12 cellular contexts compared by ENCODE assay signal in the genomic region with DNA sequence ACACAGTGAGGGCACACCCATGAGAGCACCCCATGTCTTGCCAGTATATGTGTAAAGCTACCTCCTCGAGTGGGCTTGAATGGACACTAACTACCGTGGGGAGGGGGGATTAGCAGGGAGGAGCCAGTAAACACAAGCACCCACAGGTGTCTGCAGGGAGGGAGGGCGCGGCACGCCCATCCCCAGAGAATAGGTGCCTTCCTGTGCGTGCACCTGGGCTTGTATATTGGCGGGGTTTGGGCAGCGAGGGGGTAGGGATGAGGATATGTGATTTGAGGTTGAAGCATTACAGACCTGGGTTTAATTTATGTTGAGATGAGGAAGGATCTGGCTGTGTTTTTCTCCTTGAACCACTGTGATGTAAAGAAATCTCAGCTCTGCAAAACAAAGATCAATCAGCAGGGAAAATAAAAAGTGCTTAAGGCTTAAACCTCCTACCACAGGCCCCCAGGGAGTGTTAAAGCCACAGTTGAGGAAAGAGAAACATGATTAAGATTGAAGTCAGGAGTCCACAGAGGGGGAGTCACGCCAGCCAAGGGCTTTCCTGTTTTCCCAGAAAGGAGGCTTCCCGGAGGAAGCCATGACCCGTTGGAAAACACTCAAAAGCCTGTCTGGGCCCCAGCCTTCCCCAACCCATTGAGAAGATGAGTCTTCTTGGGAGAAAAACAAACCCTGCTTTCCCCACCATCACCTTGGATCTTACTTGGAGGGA.
DNase-seq lines count a peak whose midpoint lies in the region; ATAC-seq and TF ChIP-seq lines count a peak whose summit lies in the region.
"Had no signal": no experiment of that assay in that cellular context is flagged by ENCODE, and none has a peak within 500 bp of the region (broad histone marks: within the 10 kb centered on the region; RNA-seq: fewer than 3 reads in every experiment).

No MANE protein-coding gene starts in this region.

- peaks cover 7% of the 10 kb centered on the region for H3F3A ChIP-seq in neural progenitor cell (ENCODE audit: low read depth)

- peak; percentile 57 for DNase-seq in DMS153 treated with DMSO at 0.1 percent for 48 hours (lab: John Stamatoyannopoulos, UW; ENCODE audit: unreplicated experiment)
- DNase-seq in LHCN-M2 (ENCODE audit: low read depth), result peak; percentile 86
- peak; percentile 77 for DNase-seq in dermis blood vessel endothelial cell
- DNase-seq in neural progenitor cell (ENCODE audit: low spot score), result no peak
- DNase-seq in A673 (ENCODE audit: low spot score), result no peak
- DNase-seq in ureter (ENCODE audit: low spot score), result no peak
- DNase-seq in neuronal stem cell (ENCODE audit: low spot score), result no peak
- DNase-seq: activated gamma-delta T cell, heart left ventricle, nucleus accumbens had no signal

- H3K4me2 ChIP-seq in neural progenitor cell, result no peak overlapping the region
- H3K4me2 ChIP-seq in neuronal stem cell (ENCODE audit: insufficient read depth, low read length, poor library complexity, severe bottlenecking), result no peak overlapping the region

- H3K27ac ChIP-seq in neural progenitor cell (no peak overlapping the region), A673 (ENCODE audit: low read depth, low read length, poor library complexity, severe bottlenecking) (no peak overlapping the region), neuronal stem cell (replicated peaks; ENCODE audit: low read length) (no peak overlapping the region)
- H3K27ac ChIP-seq: heart left ventricle, HL-60 had no signal

- H3K36me3 Mint-ChIP-seq in neural progenitor cell, result no peaks in the 10 kb centered on the region

- intact Hi-C loops in A673 (cut with micrococcal nuclease; ENCODE audit: unreplicated experiment), result no loop called here

- H3K36me3 ChIP-seq in neural progenitor cell (no peaks in the 10 kb centered on the region), A673 (ENCODE audit: insufficient read depth, low read length, poor library complexity, severe bottlenecking) (no peaks in the 10 kb centered on the region), neuronal stem cell (replicated peaks in 1 of 2; ENCODE audit: control insufficient read depth in 2 of 2, insufficient read depth in 2 of 2, low read length in 2 of 2) (no peaks in the 10 kb centered on the region)
- H3K36me3 ChIP-seq: heart left ventricle had no signal

- no peak overlapping the region for H4K91ac ChIP-seq in neuronal stem cell (ENCODE audit: low read depth, low read length, poor library complexity)

- no peaks in the 10 kb centered on the region for H4K20me1 ChIP-seq in neural progenitor cell (ENCODE audit: low read depth)

- H4K8ac ChIP-seq in neuronal stem cell (ENCODE audit: low read depth, low read length), result no peak overlapping the region

- H2BK120ac ChIP-seq in neuronal stem cell (ENCODE audit: low read depth, low read length), result no peak overlapping the region

- TF ChIP-seq CTCF in neural progenitor cell (IDR thresholded peaks at IDR 0.05), result no peak
- TF ChIP-seq CTCF in A673 (conservative IDR thresholded peaks at IDR 0.05; ENCODE audit: low read depth, low read length), result no peak

- no peak overlapping the region for H2BK12ac ChIP-seq in neuronal stem cell (ENCODE audit: low read length)

- no peak overlapping the region for H3K14ac ChIP-seq in neuronal stem cell (ENCODE audit: low read length)

- H2AFZ ChIP-seq in neural progenitor cell (replicated peaks) (peak overlapping the region; percentile 42), neuronal stem cell (ENCODE audit: low read length) (no peak overlapping the region)

- H2BK15ac ChIP-seq in neuronal stem cell (ENCODE audit: low read length), result no peak overlapping the region

- no TSS peak for BruUV-seq in A673 (replicated peaks; lab: Mats Ljungman, UMichigan)

- H3K4me1 ChIP-seq in neural progenitor cell (peaks cover 17% of the 10 kb centered on the region), A673 (ENCODE audit: insufficient read depth, low read length, poor library complexity, severe bottlenecking) (no peaks in the 10 kb centered on the region), neuronal stem cell (ENCODE audit: control insufficient read depth in 2 of 2, insufficient read depth in 1 of 2, low read depth in 1 of 2, low read length in 2 of 2) (peaks cover 0 to 3% of the 10 kb centered on the region in 2 donors)

- H3K4me1 Mint-ChIP-seq in neural progenitor cell, result peaks cover 22% of the 10 kb centered on the region

- H3K27me3 ChIP-seq in neural progenitor cell (peaks cover 78% of the 10 kb centered on the region), A673 (replicated peaks; ENCODE audit: insufficient read depth, low read depth, low read length, poor library complexity) (peaks cover 4% of the 10 kb centered on the region), neuronal stem cell (ENCODE audit: control insufficient read depth in 3 of 3, insufficient read depth in 3 of 3, low read depth in 1 of 3, low read length in 3 of 3) (peaks cover 0 to 47% (median 0%) of the 10 kb centered on the region in 3 experiments)

- H2BK5ac ChIP-seq in neuronal stem cell (ENCODE audit: low read length), result no peak overlapping the region

- no peak overlapping the region for H2AK5ac ChIP-seq in neuronal stem cell (ENCODE audit: low read depth, low read length)

- H3K9me3 ChIP-seq in neural progenitor cell (ENCODE audit: low read depth) (no peaks in the 10 kb centered on the region), A673 (ENCODE audit: low read depth, low read length, poor library complexity, severe bottlenecking) (no peaks in the 10 kb centered on the region), neuronal stem cell (replicated peaks in 1 of 2; ENCODE audit: control insufficient read depth in 2 of 2, insufficient read depth in 1 of 2, low read depth in 1 of 2, low read length in 2 of 2) (no peaks in the 10 kb centered on the region)

- POLR2A ChIA-PET in A673 (lab: Charles Lee; ENCODE audit: low non-redundant PET), result no interaction called here

- H3K9ac ChIP-seq in neural progenitor cell (no peak overlapping the region), neuronal stem cell (ENCODE audit: low read depth, low read length, poor library complexity) (no peak overlapping the region)

- H3K27ac Mint-ChIP-seq in neural progenitor cell, result no peak overlapping the region

- no peaks in the 10 kb centered on the region for H3K79me2 ChIP-seq in neural progenitor cell (ENCODE audit: low read depth)

- H3K4ac ChIP-seq in neuronal stem cell (ENCODE audit: low read length), result no peak overlapping the region

- H3K4me3 ChIP-seq in neural progenitor cell (no peak overlapping the region), A673 (ENCODE audit: low read depth, low read length, poor library complexity, severe bottlenecking) (no peak overlapping the region), neuronal stem cell (ENCODE audit: low read length in 2 of 2) (peak overlapping the region in 1 of 2 donors; percentile 42)
- H3K4me3 ChIP-seq: heart left ventricle had no signal

- no peak overlapping the region for H3K18ac ChIP-seq in neuronal stem cell (ENCODE audit: low read length)

- H3K4me3 Mint-ChIP-seq in neural progenitor cell, result no peak overlapping the region

- H3K27me3 Mint-ChIP-seq in neural progenitor cell (ENCODE audit: insufficient read depth, low read depth), result peaks cover 8% of the 10 kb centered on the region

- no peak overlapping the region for H3K23ac ChIP-seq in neuronal stem cell (ENCODE audit: low read depth, low read length, poor library complexity)

- WGBS in neuronal stem cell (ENCODE audit: extremely low coverage in 2 of 2, insufficient read length in 2 of 2, insufficient replicate concordance in 1 of 2), 2 donors, result no CpG with 5 or more reads among the region's 11 CpGs

- no peak for ATAC-seq in HG02571 (IDR thresholded peaks at IDR 0.05; ENCODE audit: unreplicated experiment)

- no peaks in the 10 kb centered on the region for H3K9me3 Mint-ChIP-seq in neural progenitor cell

- H3K79me1 ChIP-seq in neuronal stem cell (ENCODE audit: low read depth, low read length), result no peaks in the 10 kb centered on the region

- CTCF ChIA-PET in A673 (lab: Charles Lee), result no interaction called here

Comparison
In these comparisons a context has a peak if more than half of its experiments do, and no peak if none do; other contexts are left out.
1. DNase-seq: peak in DMS153 treated with DMSO at 0.1 percent for 48 hours (single experiment), LHCN-M2 (single experiment) and dermis blood vessel endothelial cell (single experiment); none in neural progenitor cell (single experiment), A673 (single experiment), ureter (single experiment) and neuronal stem cell (single experiment).